1 cellular context compared by ENCODE assay signal in the genomic region with DNA sequence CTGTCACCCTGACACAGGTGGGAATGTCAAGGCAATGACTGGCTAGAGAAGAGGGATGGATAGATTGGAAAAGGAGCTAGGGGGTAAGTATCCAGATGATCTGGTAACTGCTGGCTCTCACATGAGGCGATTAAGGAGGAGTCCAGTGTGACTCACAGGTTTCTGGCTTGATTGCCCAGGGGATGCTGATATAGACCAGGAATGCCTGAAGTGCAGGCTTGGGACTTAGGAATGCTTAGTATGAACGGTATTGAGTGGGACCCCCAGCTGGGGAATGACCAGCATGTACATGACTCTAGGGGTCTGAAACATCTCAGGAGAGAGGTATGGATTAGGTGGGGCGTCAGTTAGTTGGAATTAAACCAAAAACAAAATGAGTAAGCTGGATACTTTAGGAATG.
TF ChIP-seq lines count a peak whose summit lies in the region.

No MANE protein-coding gene starts in this region.

TF ChIP-seq in HepG2, 621 proteins besides CTCF, POLR2A, EP300 and RAD21:
- TF ChIP-seq POGZ (CRISPR knock-in tag; IDR thresholded peaks at IDR 0.05) (no peak), ZNF451 (CRISPR knock-in tag; IDR thresholded peaks at IDR 0.05) (no peak), ZNF564 (CRISPR knock-in tag; IDR thresholded peaks at IDR 0.05) (no peak), ZNF577 (CRISPR knock-in tag; IDR thresholded peaks at IDR 0.05; ENCODE audit: borderline replicate concordance, low read depth) (no peak)
